In genomic region chr2:45008296-45009129, GRCh38 we compare ENCODE assay signal across 8 cellular contexts. TPM values are rescaled to one million over a fixed set of nuclear protein-coding genes. Genes with fewer than 3 reads are reported as not detected.
DNase-seq lines count a peak whose midpoint lies in the region; TF ChIP-seq lines count a peak whose summit lies in the region.

No MANE protein-coding gene starts in this region.

- H3K27ac Mint-ChIP-seq in HFFc6 = no peak overlapping the region

- POLR2A ChIA-PET in GM10248 (lab: Yijun Ruan, JAX) = no interaction called here

- H3K4me3 Mint-ChIP-seq in HFFc6 = no peak overlapping the region

- peak overlapping the region in 1 of 2 donors; percentile 73 for H3K27ac ChIP-seq in coronary artery

- H3K36me3 Mint-ChIP-seq in HFFc6 (ENCODE audit: low read depth) = no peaks in the 10 kb centered on the region

- H3K9me3 Mint-ChIP-seq in HFFc6 = no peaks in the 10 kb centered on the region

- H3K4me1 Mint-ChIP-seq in HFFc6 (ENCODE audit: low read depth) = no peaks in the 10 kb centered on the region

- no peak for TF ChIP-seq CTCF in GM10248 (IDR thresholded peaks at IDR 0.05; ENCODE audit: control extremely low read depth, extremely low read depth, low read depth, missing control alignments)
- TF ChIP-seq CTCF in coronary artery (IDR thresholded peaks at IDR 0.05) = no peak
- TF ChIP-seq CTCF in HFFc6 (IDR thresholded peaks at IDR 0.05) = no peak

- peaks cover 75% of the 10 kb centered on the region for H3K27me3 Mint-ChIP-seq in HFFc6 (ENCODE audit: insufficient read depth)

- CTCF ChIA-PET in GM10248 (lab: Yijun Ruan, JAX) = interaction anchor here (1.7 to 3.2 kb wide), 2 partner anchors 15 to 485 kb away, joined by 3 to 8 read pairs; no protein-coding TSS in a partner anchor

- DNase-seq in GM10248 (ENCODE audit: extremely low spot score) (peak; percentile 33), NCI-H2171 (lab: John Stamatoyannopoulos, UW) (peak; percentile 47), coronary artery (ENCODE audit: low spot score) (no peak), myocyte (ENCODE audit: low read depth) (peak; percentile 65), medulla oblongata (ENCODE audit: extremely low spot score) (no peak), HFFc6 (no peak), AG08396 (ENCODE audit: low spot score) (no peak), NCI-H1436 treated with DMSO at 0.1 percent for 48 hours (lab: John Stamatoyannopoulos, UW) (no peak)

- H3K4me3 ChIP-seq in coronary artery = peak overlapping the region; percentile 84

RNA-seq across cellular contexts. Expression of gene SIX2, which starts 0.7 kb away (rescaled TPM):
- total RNA-seq in myocyte = 62.3 and 68.8 TPM in 2 replicates
- 39.7 TPM for polyA plus RNA-seq in myocyte (2012)
- not detected for total RNA-seq in HFFc6 (2021; fragmentation: NEBNext Ultra II Directional; extraction: Animal tissue kit (Norgen Biotek cat#: 25700))

Comparison
In these comparisons a context has a peak if more than half of its experiments do, and no peak if none do; other contexts are left out.
1. DNase-seq: peak in GM10248 (single experiment), NCI-H2171 (single experiment) and myocyte (single experiment); none in coronary artery (single experiment), medulla oblongata (single experiment), HFFc6 (single experiment), AG08396 (single experiment) and NCI-H1436 treated with DMSO at 0.1 percent for 48 hours (single experiment).
2. RNA of gene SIX2, which starts 0.7 kb away (total RNA-seq): 62.3 to 68.8 TPM in myocyte; not detected in HFFc6; every median in the first group is over 10 times any median in the second.